10 cellular contexts compared by ENCODE assay signal in the genomic region with DNA sequence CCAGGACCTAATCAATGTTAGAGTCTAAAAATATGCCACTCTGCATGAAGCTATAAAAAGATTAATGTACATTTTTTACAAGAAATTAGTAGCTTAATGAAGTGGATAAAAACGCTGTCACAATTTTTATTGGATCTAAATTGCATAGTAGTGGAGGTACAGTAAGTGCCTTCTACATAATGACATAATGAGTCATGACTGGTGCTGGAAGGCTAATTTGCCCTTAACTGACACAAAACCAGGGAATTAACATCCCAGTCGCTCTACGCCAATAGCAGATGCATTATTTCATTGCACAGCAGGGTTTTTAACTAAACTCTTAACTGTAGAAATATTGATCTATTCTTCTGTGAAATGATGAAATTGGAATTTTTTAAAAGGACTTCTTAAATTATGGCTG.
"Had no signal": no experiment of that assay in that cellular context is flagged by ENCODE, and none has a peak within 500 bp of the region (broad histone marks: within the 10 kb centered on the region; RNA-seq: fewer than 3 reads in every experiment).

No MANE protein-coding gene starts in this region.

- DNase-seq: activated CD4-positive, alpha-beta T cell treated with anti-CD3 and anti-CD28 coated beads, Interleukin-2, amount 50 U/mL, for 48 hours; activated naive CD4-positive, alpha-beta T cell treated with anti-CD3 and anti-CD28 coated beads, Interleukin-2, amount 10 ng/mL, durations not matched to agents 7 days and 5 days; colonic mucosa; foreskin fibroblast; hippocampal formation; left ventricle myocardium superior; mucosa of descending colon; naive thymus-derived CD4-positive, alpha-beta T cell; pancreas had no signal

- ATAC-seq: left ventricle myocardium superior; mucosa of descending colon; naive thymus-derived CD4-positive, alpha-beta T cell; pancreas had no signal

- FAIRE-seq: endothelial cell of umbilical vein, pancreas had no signal
